Comparison of ENCODE assay signal across 8 cellular contexts in the genomic region with DNA sequence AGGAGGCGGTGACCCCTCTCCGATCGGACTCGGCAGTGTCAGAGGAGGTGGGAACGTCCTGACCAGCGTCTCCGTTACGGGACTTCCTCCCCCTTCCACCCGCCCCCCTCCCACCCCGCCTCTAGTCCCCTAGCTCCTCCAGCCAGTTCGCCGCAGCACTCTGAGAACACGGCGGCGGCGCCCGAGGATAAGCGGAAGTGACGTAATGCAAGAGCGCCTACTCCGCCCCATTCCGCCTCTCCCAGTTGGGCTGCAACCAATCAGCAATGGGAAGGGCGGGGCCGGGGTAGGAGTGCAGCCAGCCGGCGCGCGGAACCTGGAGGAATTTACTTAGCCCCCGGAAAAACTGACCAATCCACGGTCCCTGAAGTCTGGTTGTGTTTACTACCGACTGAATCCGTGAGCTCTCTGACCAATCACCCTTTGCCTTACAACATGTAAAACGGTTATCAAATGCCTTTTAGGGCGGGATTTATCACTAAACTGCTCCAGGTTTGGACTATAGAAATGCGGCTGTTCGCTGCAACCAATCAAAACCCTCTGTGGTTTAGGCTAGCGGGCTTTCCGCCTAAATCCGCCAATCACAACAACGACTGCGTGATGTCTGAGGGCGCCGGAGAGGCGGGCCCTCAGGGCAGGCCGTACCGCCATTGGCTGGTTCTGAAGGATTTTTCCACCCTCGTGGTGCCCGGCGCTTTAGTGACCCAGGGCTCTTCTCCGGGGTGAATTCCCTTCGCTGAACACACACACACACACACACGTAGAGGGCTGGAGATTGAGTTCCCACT. TPM values are rescaled to one million over a fixed set of nuclear protein-coding genes. Genes with fewer than 3 reads are reported as not detected.
A peak's percentile ranks its signal among the peaks of the same experiment; 100 is the strongest.
DNase-seq lines count a peak whose midpoint lies in the region; ATAC-seq and TF ChIP-seq lines count a peak whose summit lies in the region.

A gene with protein sequence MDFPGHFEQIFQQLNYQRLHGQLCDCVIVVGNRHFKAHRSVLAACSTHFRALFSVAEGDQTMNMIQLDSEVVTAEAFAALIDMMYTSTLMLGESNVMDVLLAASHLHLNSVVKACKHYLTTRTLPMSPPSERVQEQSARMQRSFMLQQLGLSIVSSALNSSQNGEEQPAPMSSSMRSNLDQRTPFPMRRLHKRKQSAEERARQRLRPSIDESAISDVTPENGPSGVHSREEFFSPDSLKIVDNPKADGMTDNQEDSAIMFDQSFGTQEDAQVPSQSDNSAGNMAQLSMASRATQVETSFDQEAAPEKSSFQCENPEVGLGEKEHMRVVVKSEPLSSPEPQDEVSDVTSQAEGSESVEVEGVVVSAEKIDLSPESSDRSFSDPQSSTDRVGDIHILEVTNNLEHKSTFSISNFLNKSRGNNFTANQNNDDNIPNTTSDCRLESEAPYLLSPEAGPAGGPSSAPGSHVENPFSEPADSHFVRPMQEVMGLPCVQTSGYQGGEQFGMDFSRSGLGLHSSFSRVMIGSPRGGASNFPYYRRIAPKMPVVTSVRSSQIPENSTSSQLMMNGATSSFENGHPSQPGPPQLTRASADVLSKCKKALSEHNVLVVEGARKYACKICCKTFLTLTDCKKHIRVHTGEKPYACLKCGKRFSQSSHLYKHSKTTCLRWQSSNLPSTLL (minus strand): TSS at position 202 of the 788 bp plus-strand sequence. CDS start 22,899 bp downstream, outside the sequence.

- H3K27me3 ChIP-seq in thoracic aorta (replicated peaks; ENCODE audit: insufficient read depth), result no peaks in the 10 kb centered on the region

- H3K9me3 ChIP-seq in thoracic aorta, result no peaks in the 10 kb centered on the region

- peak within 1 kb of the TSS; percentile 98 to 100 for H3K27ac ChIP-seq in thoracic aorta

- peak in 1 of 3 donors; percentile 1 for TF ChIP-seq CTCF in omental fat pad (IDR thresholded peaks at IDR 0.05)
- no peak for TF ChIP-seq CTCF in thoracic aorta (IDR thresholded peaks at IDR 0.05)

- H3K4me1 ChIP-seq in thoracic aorta (ENCODE audit: control insufficient read depth in 1 of 2, low read depth in 2 of 2), result peaks cover 17 to 42% of the 10 kb centered on the region in 2 donors

- H3K36me3 Mint-ChIP-seq in activated naive CD4-positive, alpha-beta T cell treated with anti-CD3 and anti-CD28 coated beads, Interleukin-2, amount 50 U/mL, for 72 hours, result peaks cover 16 to 26% of the 10 kb centered on the region in 2 donors

- peak within 1 kb of the TSS; percentile 99 for H3K27ac Mint-ChIP-seq in activated naive CD4-positive, alpha-beta T cell treated with anti-CD3 and anti-CD28 coated beads, Interleukin-2, amount 50 U/mL, for 72 hours

- H3K9me3 Mint-ChIP-seq in activated naive CD4-positive, alpha-beta T cell treated with anti-CD3 and anti-CD28 coated beads, Interleukin-2, amount 50 U/mL, for 72 hours, result no peaks in the 10 kb centered on the region

- H3K36me3 ChIP-seq in thoracic aorta, result no peaks in the 10 kb centered on the region

- peak within 1 kb of the TSS; percentile 97 for H3K4me3 ChIP-seq in thoracic aorta

- DNase-seq in GM04504 (ENCODE audit: low read depth) (peak; percentile 100), NCI-H1092 (lab: John Stamatoyannopoulos, UW) (peak; percentile 100), glomerular visceral epithelial cell (ENCODE audit: extremely low spot score) (peak; percentile 100), omental fat pad (ENCODE audit: low spot score) (peak; percentile 97), thoracic aorta (ENCODE audit: low spot score) (peak; percentile 99)
- peak; percentile 95 to 99 for DNase-seq in activated naive CD4-positive, alpha-beta T cell treated with anti-CD3 and anti-CD28 coated beads, Interleukin-2, amount 50 U/mL, for 72 hours (ENCODE audit: low spot score in 2 of 2)

- peak; percentile 74 for ATAC-seq in HG02588 (IDR thresholded peaks at IDR 0.05; ENCODE audit: unreplicated experiment)
- peak; percentile 86 for ATAC-seq in SK-N-SH treated with all-trans-retinoic acid at 6 μM for 48 hours
- ATAC-seq in activated naive CD4-positive, alpha-beta T cell treated with anti-CD3 and anti-CD28 coated beads, Interleukin-2, amount 50 U/mL, for 72 hours, result peak; percentile 83 to 84
- ATAC-seq in omental fat pad (ENCODE audit: low FRiP score), result peak; percentile 92
- ATAC-seq in thoracic aorta (ENCODE audit: insufficient number of reproducible peaks, low FRiP score, low read depth), result peak; percentile 99

TF ChIP-seq in SK-N-SH treated with all-trans-retinoic acid at 6 μM for 48 hours, 23 proteins besides CTCF, POLR2A, EP300 and RAD21:
- no peak for TF ChIP-seq ZNF8 (CRISPR knock-in tag; IDR thresholded peaks at IDR 0.05)
- TF ChIP-seq, protein P1, sequence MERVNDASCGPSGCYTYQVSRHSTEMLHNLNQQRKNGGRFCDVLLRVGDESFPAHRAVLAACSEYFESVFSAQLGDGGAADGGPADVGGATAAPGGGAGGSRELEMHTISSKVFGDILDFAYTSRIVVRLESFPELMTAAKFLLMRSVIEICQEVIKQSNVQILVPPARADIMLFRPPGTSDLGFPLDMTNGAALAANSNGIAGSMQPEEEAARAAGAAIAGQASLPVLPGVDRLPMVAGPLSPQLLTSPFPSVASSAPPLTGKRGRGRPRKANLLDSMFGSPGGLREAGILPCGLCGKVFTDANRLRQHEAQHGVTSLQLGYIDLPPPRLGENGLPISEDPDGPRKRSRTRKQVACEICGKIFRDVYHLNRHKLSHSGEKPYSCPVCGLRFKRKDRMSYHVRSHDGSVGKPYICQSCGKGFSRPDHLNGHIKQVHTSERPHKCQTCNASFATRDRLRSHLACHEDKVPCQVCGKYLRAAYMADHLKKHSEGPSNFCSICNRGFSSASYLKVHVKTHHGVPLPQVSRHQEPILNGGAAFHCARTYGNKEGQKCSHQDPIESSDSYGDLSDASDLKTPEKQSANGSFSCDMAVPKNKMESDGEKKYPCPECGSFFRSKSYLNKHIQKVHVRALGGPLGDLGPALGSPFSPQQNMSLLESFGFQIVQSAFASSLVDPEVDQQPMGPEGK (CRISPR knock-in tag; IDR thresholded peaks at IDR 0.05; ENCODE audit: borderline replicate concordance), result no peak
- TF ChIP-seq GLIS3 (CRISPR knock-in tag; IDR thresholded peaks at IDR 0.05), result no peak
- TF ChIP-seq ARNTL (CRISPR knock-in tag; IDR thresholded peaks at IDR 0.05; ENCODE audit: borderline replicate concordance, low read depth), result no peak
- TF ChIP-seq TOX (CRISPR knock-in tag; IDR thresholded peaks at IDR 0.05; ENCODE audit: borderline replicate concordance), result no peak
- no peak for TF ChIP-seq SNAI2 (CRISPR knock-in tag; IDR thresholded peaks at IDR 0.05)
- TF ChIP-seq, protein P2, sequence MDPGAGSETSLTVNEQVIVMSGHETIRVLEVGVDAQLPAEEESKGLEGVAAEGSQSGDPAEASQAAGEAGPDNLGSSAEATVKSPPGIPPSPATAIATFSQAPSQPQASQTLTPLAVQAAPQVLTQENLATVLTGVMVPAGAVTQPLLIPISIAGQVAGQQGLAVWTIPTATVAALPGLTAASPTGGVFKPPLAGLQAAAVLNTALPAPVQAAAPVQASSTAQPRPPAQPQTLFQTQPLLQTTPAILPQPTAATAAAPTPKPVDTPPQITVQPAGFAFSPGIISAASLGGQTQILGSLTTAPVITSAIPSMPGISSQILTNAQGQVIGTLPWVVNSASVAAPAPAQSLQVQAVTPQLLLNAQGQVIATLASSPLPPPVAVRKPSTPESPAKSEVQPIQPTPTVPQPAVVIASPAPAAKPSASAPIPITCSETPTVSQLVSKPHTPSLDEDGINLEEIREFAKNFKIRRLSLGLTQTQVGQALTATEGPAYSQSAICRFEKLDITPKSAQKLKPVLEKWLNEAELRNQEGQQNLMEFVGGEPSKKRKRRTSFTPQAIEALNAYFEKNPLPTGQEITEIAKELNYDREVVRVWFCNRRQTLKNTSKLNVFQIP (CRISPR knock-in tag; IDR thresholded peaks at IDR 0.05; ENCODE audit: borderline replicate concordance, low read depth), result no peak
- TF ChIP-seq PPARA (CRISPR knock-in tag; IDR thresholded peaks at IDR 0.05; ENCODE audit: borderline replicate concordance), result no peak
- no peak for TF ChIP-seq ZFP3 (CRISPR knock-in tag; IDR thresholded peaks at IDR 0.05)
- TF ChIP-seq CSDC2 (CRISPR knock-in tag; IDR thresholded peaks at IDR 0.05), result no peak
- TF ChIP-seq BACH2 (CRISPR knock-in tag; IDR thresholded peaks at IDR 0.05; ENCODE audit: borderline replicate concordance), result no peak
- TF ChIP-seq, protein P3, sequence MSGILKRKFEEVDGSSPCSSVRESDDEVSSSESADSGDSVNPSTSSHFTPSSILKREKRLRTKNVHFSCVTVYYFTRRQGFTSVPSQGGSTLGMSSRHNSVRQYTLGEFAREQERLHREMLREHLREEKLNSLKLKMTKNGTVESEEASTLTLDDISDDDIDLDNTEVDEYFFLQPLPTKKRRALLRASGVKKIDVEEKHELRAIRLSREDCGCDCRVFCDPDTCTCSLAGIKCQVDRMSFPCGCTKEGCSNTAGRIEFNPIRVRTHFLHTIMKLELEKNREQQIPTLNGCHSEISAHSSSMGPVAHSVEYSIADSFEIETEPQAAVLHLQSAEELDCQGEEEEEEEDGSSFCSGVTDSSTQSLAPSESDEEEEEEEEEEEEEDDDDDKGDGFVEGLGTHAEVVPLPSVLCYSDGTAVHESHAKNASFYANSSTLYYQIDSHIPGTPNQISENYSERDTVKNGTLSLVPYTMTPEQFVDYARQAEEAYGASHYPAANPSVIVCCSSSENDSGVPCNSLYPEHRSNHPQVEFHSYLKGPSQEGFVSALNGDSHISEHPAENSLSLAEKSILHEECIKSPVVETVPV (CRISPR knock-in tag; IDR thresholded peaks at IDR 0.05), result no peak
- TF ChIP-seq RARB (CRISPR knock-in tag; IDR thresholded peaks at IDR 0.05), result no peak
- no peak for TF ChIP-seq ESRRG (CRISPR knock-in tag; IDR thresholded peaks at IDR 0.05)
- no peak for TF ChIP-seq ZC3H10 (CRISPR knock-in tag; IDR thresholded peaks at IDR 0.05)
- no peak for TF ChIP-seq ISL1 (CRISPR knock-in tag; IDR thresholded peaks at IDR 0.05)
- TF ChIP-seq TCF4 (CRISPR knock-in tag; IDR thresholded peaks at IDR 0.05; ENCODE audit: borderline replicate concordance), result no peak

RNA-seq across cellular contexts. Expression of the gene that starts here (rescaled TPM):
- total RNA-seq in activated naive CD4-positive, alpha-beta T cell treated with anti-CD3 and anti-CD28 coated beads, Interleukin-2, amount 50 U/mL, for 72 hours, result 10 to 100 TPM; 10.6 to 25.6 TPM
- total RNA-seq in omental fat pad (1 to 10 TPM; 7.4 to 8.7 (median 7.8) TPM), thoracic aorta (10 to 100 TPM in 1 of 2 donors, 1 to 10 TPM in 1; 8.3 to 15.0 TPM)

Comparison
In these comparisons a context has a peak if more than half of its experiments do, and no peak if none do; other contexts are left out.
1. Peak in every context shown above with its lines: DNase-seq, ATAC-seq, H3K4me3 ChIP-seq and H3K27ac ChIP-seq.